Comparison of ENCODE assay signal across 19 cellular contexts in the genomic region with DNA sequence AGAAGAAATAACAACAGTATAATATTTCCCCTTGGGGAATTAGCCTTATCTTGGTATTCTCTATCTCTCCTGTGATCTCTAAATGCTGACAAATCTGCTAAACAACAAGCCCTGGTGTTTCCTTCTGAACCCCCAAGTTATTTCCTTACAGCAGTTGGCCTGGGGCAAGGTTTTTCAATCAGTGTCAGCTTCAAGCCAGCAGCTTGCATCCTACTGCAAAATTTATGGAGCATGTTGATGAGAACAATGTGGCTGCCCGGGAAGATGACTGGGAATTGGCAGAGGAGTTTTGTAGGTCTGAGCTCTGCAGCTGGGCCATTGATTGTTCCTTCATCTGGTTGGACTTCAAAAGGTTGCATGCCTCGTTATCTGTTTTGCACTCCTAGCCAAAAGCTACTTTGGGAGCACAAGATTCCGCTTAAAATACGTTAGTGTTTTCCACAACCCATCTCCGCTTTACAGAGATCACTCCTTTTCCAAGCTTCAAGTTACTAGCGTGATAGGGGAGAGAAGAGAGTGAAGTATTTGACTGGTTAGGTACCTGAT.
DNase-seq lines count a peak whose midpoint lies in the region; ATAC-seq, FAIRE-seq and TF ChIP-seq lines count a peak whose summit lies in the region.
"Had no signal": no experiment of that assay in that cellular context is flagged by ENCODE, and none has a peak within 500 bp of the region (broad histone marks: within the 10 kb centered on the region; RNA-seq: fewer than 3 reads in every experiment).

No MANE protein-coding gene starts in this region.

- no peak for TF ChIP-seq RAD21 in H1 (IDR thresholded peaks at IDR 0.05 in 1 of 2, conservative IDR thresholded peaks at IDR 0.05 in 1 of 2; ENCODE audit: low read depth in 2 of 2, low read length in 2 of 2)

- H3K27ac Mint-ChIP-seq in neural progenitor cell: peak overlapping the region; percentile 62
- H3K27ac Mint-ChIP-seq: activated CD4-positive, alpha-beta T cell treated with anti-CD3 and anti-CD28 coated beads, Interleukin-2, amount 10 ng/mL, durations not matched to agents 7 days and 5 days; activated naive CD8-positive, alpha-beta T cell treated with anti-CD3 and anti-CD28 coated beads for 36 hours; activated T-helper 17 cell treated with anti-CD3 and anti-CD28 coated beads, Interleukin-2, amount 50 U/mL, for 72 hours; CD14-positive monocyte had no signal

- H3K4me3 ChIP-seq in H1 (ENCODE audit: extremely low read depth in 1 of 4, insufficient read depth in 2 of 4, low read depth in 3 of 4, low read length in 4 of 4) (no peak overlapping the region), neural progenitor cell (no peak overlapping the region)
- H3K4me3 ChIP-seq: K562 had no signal

- ATAC-seq in HG02970 (IDR thresholded peaks at IDR 0.05; ENCODE audit: low FRiP score, unreplicated experiment): no peak
- no peak for ATAC-seq in GM21786 (IDR thresholded peaks at IDR 0.05; ENCODE audit: unreplicated experiment)
- ATAC-seq: activated T-helper 17 cell treated with anti-CD3 and anti-CD28 coated beads, Interleukin-2, amount 50 U/mL, for 72 hours; K562; right cardiac atrium had no signal

- H4K8ac ChIP-seq in H1 (ENCODE audit: extremely low read depth, insufficient read depth, low read length): no peak overlapping the region

- no peak overlapping the region for H2BK15ac ChIP-seq in H1 (ENCODE audit: low read length)

- no peak for TF ChIP-seq EP300 in H1 (IDR thresholded peaks at IDR 0.05; ENCODE audit: borderline replicate concordance in 1 of 2, low read depth in 2 of 2, low read length in 2 of 2)

- H4K91ac ChIP-seq in H1 (replicated peaks; ENCODE audit: insufficient read length, low read length): no peak overlapping the region

- H3K79me1 ChIP-seq in H1 (ENCODE audit: low read depth, low read length): no peaks in the 10 kb centered on the region

- H4K5ac ChIP-seq in H1 (ENCODE audit: insufficient read length, low read depth, low read length): no peak overlapping the region

- no peak overlapping the region for H2BK120ac ChIP-seq in H1 (replicated peaks; ENCODE audit: low read depth, low read length)

- CTCF ChIA-PET in H1 (lab: Charles Lee; ENCODE audit: partially characterized antibody): no interaction called here

- no peaks in the 10 kb centered on the region for H3K9me3 ChIP-seq in H1 (ENCODE audit: insufficient read depth in 2 of 2, low read depth in 1 of 2, low read length in 1 of 2)
- H3K9me3 ChIP-seq in neural progenitor cell (ENCODE audit: low read depth): no peaks in the 10 kb centered on the region

- H3K27me3 ChIP-seq in H1 (replicated peaks in 1 of 4; ENCODE audit: control insufficient read depth in 3 of 4, extremely low read depth in 1 of 4, insufficient read depth in 3 of 4, low read length in 3 of 4): no peaks in the 10 kb centered on the region
- no peaks in the 10 kb centered on the region for H3K27me3 ChIP-seq in neural progenitor cell

- TF ChIP-seq POLR2A in H1 (IDR thresholded peaks at IDR 0.05; ENCODE audit: control extremely low read depth in 1 of 2, low read depth in 2 of 2, low read length in 2 of 2): no peak

- H3K4me1 ChIP-seq in H1 (replicated peaks in 1 of 4; ENCODE audit: control insufficient read depth in 3 of 4, insufficient read depth in 4 of 4, low read length in 3 of 4) (peaks cover 0 to 3% (median 1%) of the 10 kb centered on the region in 4 experiments; a peak in 2 of 7 replicates), neural progenitor cell (peaks cover 36% of the 10 kb centered on the region)

- peaks cover 13% of the 10 kb centered on the region for H3F3A ChIP-seq in neural progenitor cell (ENCODE audit: low read depth)

- H3K36me3 Mint-ChIP-seq in neural progenitor cell: no peaks in the 10 kb centered on the region
- H3K36me3 Mint-ChIP-seq: activated naive CD8-positive, alpha-beta T cell treated with anti-CD3 and anti-CD28 coated beads for 36 hours; CD14-positive monocyte had no signal

- H3K9me3 Mint-ChIP-seq in neural progenitor cell: peaks cover 6% of the 10 kb centered on the region
- H3K9me3 Mint-ChIP-seq: activated CD4-positive, alpha-beta T cell treated with anti-CD3 and anti-CD28 coated beads, Interleukin-2, amount 10 ng/mL, durations not matched to agents 7 days and 5 days; CD14-positive monocyte had no signal

- TF ChIP-seq CTCF in H1 (IDR thresholded peaks at IDR 0.05; ENCODE audit: control extremely low read depth in 1 of 3, insufficient read depth in 1 of 3, low read depth in 1 of 3, low read length in 3 of 3) (no peak), neural progenitor cell (IDR thresholded peaks at IDR 0.05) (no peak)

- H3K23me2 ChIP-seq in H1 (ENCODE audit: low read depth, low read length): no peaks in the 10 kb centered on the region

- WGBS in H1 (ENCODE audit: extremely low coverage in 1 of 2, insufficient coverage in 1 of 2, insufficient read length in 1 of 2, insufficient replicate concordance in 2 of 2, low coverage in 1 of 2, low lambda C conversion rate in 2 of 2, missing lambda C conversion rate in 1 of 2), 2 experiments: 97% methylated on average over 6 of the region's 6 CpGs; no CpG with 5 or more reads in 1 of the 2 experiments

- no peaks in the 10 kb centered on the region for H3K79me2 ChIP-seq in H1 (ENCODE audit: control insufficient read depth in 1 of 2, insufficient read depth in 2 of 2, low read length in 2 of 2)
- no peaks in the 10 kb centered on the region for H3K79me2 ChIP-seq in neural progenitor cell (ENCODE audit: low read depth)

- H3K9ac ChIP-seq in H1 (replicated peaks in 1 of 4; ENCODE audit: extremely low read depth in 1 of 4, low read depth in 3 of 4, low read length in 3 of 4): no peak overlapping the region
- no peak overlapping the region for H3K9ac ChIP-seq in neural progenitor cell

- no peak overlapping the region for H2BK12ac ChIP-seq in H1 (ENCODE audit: low read depth, low read length)

- H2BK5ac ChIP-seq in H1 (ENCODE audit: low read depth, low read length): no peak overlapping the region

- H3K18ac ChIP-seq in H1 (ENCODE audit: extremely low read depth, low read length): no peak overlapping the region

- FAIRE-seq in H1 (lab: Jason Lieb, UNC): no peak
- FAIRE-seq: K562 had no signal

- H3K4me3 Mint-ChIP-seq in neural progenitor cell: no peak overlapping the region
- H3K4me3 Mint-ChIP-seq: activated CD4-positive, alpha-beta T cell treated with anti-CD3 and anti-CD28 coated beads, Interleukin-2, amount 10 ng/mL, durations not matched to agents 7 days and 5 days; activated naive CD8-positive, alpha-beta T cell treated with anti-CD3 and anti-CD28 coated beads for 36 hours; activated T-helper 17 cell treated with anti-CD3 and anti-CD28 coated beads, Interleukin-2, amount 50 U/mL, for 72 hours; CD14-positive monocyte had no signal

- H3K23ac ChIP-seq in H1 (ENCODE audit: insufficient read length): no peak overlapping the region

- H2AFZ ChIP-seq in H1 (ENCODE audit: low read length) (peak overlapping the region; percentile 77; the same call in 1 of the 2 replicates), neural progenitor cell (replicated peaks) (peak overlapping the region; percentile 53)

- POLR2A ChIA-PET in H1 (lab: Charles Lee; ENCODE audit: partially characterized antibody): no interaction called here

- H3K36me3 ChIP-seq in H1 (ENCODE audit: control insufficient read depth in 2 of 4, insufficient read depth in 4 of 4, low read length in 3 of 4): no peaks in the 10 kb centered on the region
- H3K36me3 ChIP-seq in neural progenitor cell: no peaks in the 10 kb centered on the region

- no peak overlapping the region for H3K14ac ChIP-seq in H1 (ENCODE audit: insufficient read length)

- no peak overlapping the region for H3K4ac ChIP-seq in H1 (replicated peaks; ENCODE audit: insufficient read length, low read depth, low read length)

- DNase-seq in ELF-1 (ENCODE audit: low read depth, low spot score) (peak; percentile 85), NCI-H446 treated with DMSO at 0.1 percent for 48 hours (lab: John Stamatoyannopoulos, UW) (peak; percentile 15), H1 (ENCODE audit: low read depth in 1 of 2, low spot score in 2 of 2) (no peak), neural progenitor cell (ENCODE audit: low spot score) (peak; percentile 39), NOMO-1 treated with dmso at 0.1 percent for 144 hours (lab: John Stamatoyannopoulos, UW; ENCODE audit: unreplicated experiment) (no peak), NCI-H226 (no peak)
- DNase-seq: activated CD4-positive, alpha-beta T cell treated with anti-CD3 and anti-CD28 coated beads, Interleukin-2, amount 10 ng/mL, durations not matched to agents 7 days and 5 days; activated naive CD8-positive, alpha-beta T cell treated with anti-CD3 and anti-CD28 coated beads for 36 hours; GDM1; NCI-H187; NCI-H510A treated with DMSO at 0.1 percent for 48 hours; right cardiac atrium; Right ventricle myocardium superior; stimulated activated CD4-positive, alpha-beta T cell treated with anti-CD3 and anti-CD28 coated beads, Interleukin-15, amount 100 ng/mL, for 24 hours had no signal

- no peak overlapping the region for H3K56ac ChIP-seq in H1 (replicated peaks; ENCODE audit: insufficient read length, low read depth, low read length)

- no peak overlapping the region for H2AK5ac ChIP-seq in H1 (ENCODE audit: low read depth, low read length)

- H3K27ac ChIP-seq in H1 (ENCODE audit: low read depth, low read length): no peak overlapping the region
- peak overlapping the region; percentile 61 for H3K27ac ChIP-seq in neural progenitor cell

- H3K4me1 Mint-ChIP-seq in neural progenitor cell: peaks cover 28% of the 10 kb centered on the region
- H3K4me1 Mint-ChIP-seq: activated CD4-positive, alpha-beta T cell treated with anti-CD3 and anti-CD28 coated beads, Interleukin-2, amount 10 ng/mL, durations not matched to agents 7 days and 5 days; activated naive CD8-positive, alpha-beta T cell treated with anti-CD3 and anti-CD28 coated beads for 36 hours; activated T-helper 17 cell treated with anti-CD3 and anti-CD28 coated beads, Interleukin-2, amount 50 U/mL, for 72 hours; CD14-positive monocyte had no signal

- no peak overlapping the region for H3K4me2 ChIP-seq in H1 (ENCODE audit: insufficient read depth in 1 of 2, low read depth in 2 of 2, low read length in 2 of 2)
- H3K4me2 ChIP-seq in neural progenitor cell: peak overlapping the region; percentile 52

- no peaks in the 10 kb centered on the region for H3K27me3 Mint-ChIP-seq in neural progenitor cell (ENCODE audit: insufficient read depth, low read depth)
- H3K27me3 Mint-ChIP-seq: activated CD4-positive, alpha-beta T cell treated with anti-CD3 and anti-CD28 coated beads, Interleukin-2, amount 10 ng/mL, durations not matched to agents 7 days and 5 days; activated naive CD8-positive, alpha-beta T cell treated with anti-CD3 and anti-CD28 coated beads for 36 hours; activated T-helper 17 cell treated with anti-CD3 and anti-CD28 coated beads, Interleukin-2, amount 50 U/mL, for 72 hours had no signal

- no peaks in the 10 kb centered on the region for H4K20me1 ChIP-seq in H1 (replicated peaks in 1 of 2; ENCODE audit: control insufficient read depth in 1 of 2, insufficient read depth in 2 of 2, low read length in 2 of 2)
- no peaks in the 10 kb centered on the region for H4K20me1 ChIP-seq in neural progenitor cell (ENCODE audit: low read depth)

- H2BK20ac ChIP-seq in H1 (ENCODE audit: low read length): no peak overlapping the region

TF ChIP-seq in H1, 55 proteins besides CTCF, POLR2A, EP300 and RAD21 (continues in another document):
- TF ChIP-seq RBBP5 (IDR thresholded peaks at IDR 0.05; ENCODE audit: borderline replicate concordance, low read depth, low read length) (no peak), BCL11A (IDR thresholded peaks at IDR 0.05; ENCODE audit: low read depth in 2 of 2, low read length in 2 of 2) (no peak)

Comparison
In these comparisons a context has a peak if more than half of its experiments do, and no peak if none do; other contexts are left out.
1. DNase-seq: peak in ELF-1 (single experiment), NCI-H446 treated with DMSO at 0.1 percent for 48 hours (single experiment) and neural progenitor cell (single experiment); none in H1 (0 of 2), NOMO-1 treated with dmso at 0.1 percent for 144 hours (single experiment) and NCI-H226 (single experiment).